Comparison of ENCODE assay signal across 22 cellular contexts in genomic region chr9:18905883-18906649, GRCh38.
DNase-seq lines count a peak whose midpoint lies in the region; ATAC-seq and TF ChIP-seq lines count a peak whose summit lies in the region.
"Had no signal": no experiment of that assay in that cellular context is flagged by ENCODE, and none has a peak within 500 bp of the region (broad histone marks: within the 10 kb centered on the region; RNA-seq: fewer than 3 reads in every experiment).

No MANE protein-coding gene starts in this region.

- H3K9ac ChIP-seq in IMR-90 (ENCODE audit: low read depth, low read length) (no peak overlapping the region), neural progenitor cell (no peak overlapping the region)

- H3K9me1 ChIP-seq in IMR-90 (ENCODE audit: insufficient read depth, low read length), result peaks cover 12% of the 10 kb centered on the region

- H2AFZ ChIP-seq in ACC112 (ENCODE audit: low read length, unreplicated experiment), result no peak overlapping the region
- no peak overlapping the region for H2AFZ ChIP-seq in IMR-90 (replicated peaks; ENCODE audit: low read length, poor library complexity)
- H2AFZ ChIP-seq in neural progenitor cell (replicated peaks), result no peak overlapping the region

- H3K4me3 Mint-ChIP-seq in neural progenitor cell, result no peak overlapping the region
- H3K4me3 Mint-ChIP-seq: activated CD8-positive, alpha-beta T cell treated with anti-CD3 and anti-CD28 coated beads, Interleukin-2, amount 10 ng/mL, durations not matched to agents 7 days and 5 days; activated naive CD4-positive, alpha-beta T cell treated with anti-CD3 and anti-CD28 coated beads, Interleukin-2, amount 10 ng/mL, durations not matched to agents 7 days and 5 days; activated T-cell treated with anti-CD3 and anti-CD28 coated beads, Interleukin-2, amount 50 U/mL, for 4 hours; neural crest cell had no signal

- dilution Hi-C loops in IMR-90 (cut with HindIII; ENCODE audit: low sequenced_read_pairs, unreplicated experiment), result no loop called here

- DNase-seq in IMR-90 (peak; percentile 10), astrocyte of the spinal cord (ENCODE audit: low read depth, low spot score) (peak; percentile 73), neural progenitor cell (ENCODE audit: low spot score) (no peak), ACHN (no peak), NCI-H187 treated with DMSO at 0.1 percent for 48 hours (lab: John Stamatoyannopoulos, UW) (no peak), NCI-H1417 (lab: John Stamatoyannopoulos, UW) (no peak)
- DNase-seq: activated CD4-positive, CD25-positive, alpha-beta regulatory T cell treated with anti-CD3 and anti-CD28 coated beads, Interleukin-2, amount 50 U/mL, for 72 hours; activated CD8-positive, alpha-beta T cell treated with anti-CD3 and anti-CD28 coated beads, Interleukin-2, amount 10 ng/mL, durations not matched to agents 7 days and 5 days; activated naive CD4-positive, alpha-beta T cell treated with anti-CD3 and anti-CD28 coated beads, Interleukin-2, amount 10 ng/mL, durations not matched to agents 7 days and 5 days; activated T-cell treated with anti-CD3 and anti-CD28 coated beads, Interleukin-2, amount 50 U/mL, for 4 hours; cerebellar nuclear complex; effector CD8-positive, alpha-beta T cell; esophagus squamous epithelium; glutamatergic neuron; left lung; NCI-H2029 treated with DMSO at 0.1 percent for 48 hours; upper lobe of right lung had no signal

- H3F3A ChIP-seq in neural progenitor cell (ENCODE audit: low read depth), result peaks cover 8% of the 10 kb centered on the region

- peaks cover 27% of the 10 kb centered on the region for H3K4me1 Mint-ChIP-seq in neural progenitor cell
- H3K4me1 Mint-ChIP-seq: activated naive CD4-positive, alpha-beta T cell treated with anti-CD3 and anti-CD28 coated beads, Interleukin-2, amount 10 ng/mL, durations not matched to agents 7 days and 5 days had no signal

- H2AK5ac ChIP-seq in IMR-90 (ENCODE audit: low read depth, low read length), result no peak overlapping the region; the same call in 1 of the 2 replicates

- peak overlapping the region; percentile 65 for H3K27ac Mint-ChIP-seq in neural progenitor cell
- H3K27ac Mint-ChIP-seq: activated CD8-positive, alpha-beta T cell treated with anti-CD3 and anti-CD28 coated beads, Interleukin-2, amount 10 ng/mL, durations not matched to agents 7 days and 5 days; activated naive CD4-positive, alpha-beta T cell treated with anti-CD3 and anti-CD28 coated beads, Interleukin-2, amount 10 ng/mL, durations not matched to agents 7 days and 5 days had no signal

- WGBS in IMR-90 (ENCODE audit: extremely low coverage in 2 of 2, insufficient read length in 1 of 2), 2 experiments, result 80% methylated on average over 1 of the region's 9 CpGs; no CpG with 5 or more reads in 1 of the 2 experiments

- TF ChIP-seq POLR2A in IMR-90 (IDR thresholded peaks at IDR 0.05; ENCODE audit: low read depth, low read length), result no peak

- H3K27me3 Mint-ChIP-seq in neural progenitor cell (ENCODE audit: insufficient read depth, low read depth), result peaks cover 6% of the 10 kb centered on the region

- H3K23ac ChIP-seq in IMR-90 (ENCODE audit: low read depth, low read length), result no peak overlapping the region

- no peak overlapping the region for H4K5ac ChIP-seq in IMR-90 (ENCODE audit: low read depth, low read length)

- no peak overlapping the region for H2BK20ac ChIP-seq in IMR-90 (ENCODE audit: low read depth, low read length)

- H3K14ac ChIP-seq in IMR-90 (replicated peaks; ENCODE audit: low read depth, low read length), result no peak overlapping the region

- H3K4me1 ChIP-seq in ACC112 (ENCODE audit: control insufficient read depth, insufficient read depth, low read length, unreplicated experiment), result peaks cover 31% of the 10 kb centered on the region
- H3K4me1 ChIP-seq in IMR-90 (ENCODE audit: control insufficient read depth, insufficient read depth, low read length), result peaks cover 16% of the 10 kb centered on the region
- H3K4me1 ChIP-seq in neural progenitor cell, result peaks cover 21% of the 10 kb centered on the region
- H3K4me1 ChIP-seq: left lung, upper lobe of right lung had no signal

- H3K27ac ChIP-seq in ACC112 (ENCODE audit: low read depth, low read length), result peak overlapping the region; percentile 59
- no peak overlapping the region for H3K27ac ChIP-seq in IMR-90 (ENCODE audit: insufficient read depth, low read length)
- H3K27ac ChIP-seq in neural progenitor cell, result no peak overlapping the region
- H3K27ac ChIP-seq: C4-2B, esophagus squamous epithelium, left lung, upper lobe of right lung had no signal

- no peak for ATAC-seq in IMR-90 (ENCODE audit: low read depth)
- ATAC-seq in GM21825 (IDR thresholded peaks at IDR 0.05; ENCODE audit: unreplicated experiment), result no peak
- ATAC-seq: activated CD8-positive, alpha-beta T cell treated with anti-CD3 and anti-CD28 coated beads, Interleukin-2, amount 10 ng/mL, durations not matched to agents 7 days and 5 days; activated T-cell treated with anti-CD3 and anti-CD28 coated beads, Interleukin-2, amount 50 U/mL, for 4 hours; K562; upper lobe of right lung had no signal

- H2BK120ac ChIP-seq in IMR-90 (ENCODE audit: low read depth, low read length), result no peak overlapping the region; the same call in 1 of the 2 replicates

- H3K9me3 Mint-ChIP-seq in neural progenitor cell, result peaks cover 12% of the 10 kb centered on the region

- no peak overlapping the region for H2AK9ac ChIP-seq in IMR-90 (replicated peaks; ENCODE audit: low read depth, low read length, poor library complexity)

- H3K9me3 ChIP-seq in IMR-90 (ENCODE audit: control insufficient read depth, insufficient read depth, low read length) (no peaks in the 10 kb centered on the region), neural progenitor cell (ENCODE audit: low read depth) (peaks cover 3% of the 10 kb centered on the region)
- H3K9me3 ChIP-seq: upper lobe of right lung had no signal

- POLR2A ChIA-PET in IMR-90 (lab: Charles Lee; ENCODE audit: unreplicated experiment), result no interaction called here

- no peak overlapping the region for H3K56ac ChIP-seq in IMR-90 (ENCODE audit: extremely low read depth, insufficient read depth, low read length)

- no peak for TF ChIP-seq RAD21 in IMR-90 (IDR thresholded peaks at IDR 0.05; ENCODE audit: low read length)

- CTCF ChIA-PET in IMR-90 (lab: Yijun Ruan, JAX), result no interaction called here

- H3K4me2 ChIP-seq in IMR-90 (ENCODE audit: low read depth, low read length), result no peak overlapping the region
- no peak overlapping the region for H3K4me2 ChIP-seq in neural progenitor cell

- no peaks in the 10 kb centered on the region for H3K79me2 ChIP-seq in ACC112 (ENCODE audit: control insufficient read depth, insufficient read depth, low read length, unreplicated experiment)
- no peaks in the 10 kb centered on the region for H3K79me2 ChIP-seq in neural progenitor cell (ENCODE audit: low read depth)

- no peaks in the 10 kb centered on the region for H4K20me1 ChIP-seq in IMR-90 (ENCODE audit: insufficient read depth, low read length)
- H4K20me1 ChIP-seq in neural progenitor cell (ENCODE audit: low read depth), result no peaks in the 10 kb centered on the region

- H4K91ac ChIP-seq in IMR-90 (ENCODE audit: insufficient read depth, low read depth, low read length), result no peak overlapping the region

- TF ChIP-seq CTCF in IMR-90 (conservative IDR thresholded peaks at IDR 0.05; ENCODE audit: low read depth, low read length), result no peak
- no peak for TF ChIP-seq CTCF in astrocyte of the spinal cord (IDR thresholded peaks at IDR 0.05; ENCODE audit: low read depth, low read length)
- no peak for TF ChIP-seq CTCF in neural progenitor cell (IDR thresholded peaks at IDR 0.05)

- H3K4me3 ChIP-seq in ACC112 (ENCODE audit: low read depth, low read length) (peak overlapping the region; percentile 46; the same call in 1 of the 2 replicates), IMR-90 (ENCODE audit: insufficient read depth, low read depth, low read length) (no peak overlapping the region), astrocyte of the spinal cord (ENCODE audit: low read depth, low read length) (no peak overlapping the region), neural progenitor cell (no peak overlapping the region)
- H3K4me3 ChIP-seq: esophagus squamous epithelium, K562, left lung, upper lobe of right lung had no signal

- no peak overlapping the region for H4K8ac ChIP-seq in IMR-90 (ENCODE audit: low read depth in 2 of 2, low read length in 2 of 2)

- BruUV-seq in IMR-90 (replicated peaks; lab: Mats Ljungman, UMichigan), result no TSS peak

- H3K27me3 ChIP-seq in ACC112 (ENCODE audit: insufficient read depth, low read length), result no peaks in the 10 kb centered on the region
- H3K27me3 ChIP-seq in IMR-90 (ENCODE audit: control insufficient read depth, insufficient read depth, low read length), result no peaks in the 10 kb centered on the region
- no peaks in the 10 kb centered on the region for H3K27me3 ChIP-seq in neural progenitor cell
- H3K27me3 ChIP-seq: esophagus squamous epithelium, left lung, upper lobe of right lung had no signal

- H3K18ac ChIP-seq in IMR-90 (ENCODE audit: low read depth, low read length), result no peak overlapping the region

- H2BK15ac ChIP-seq in IMR-90 (ENCODE audit: low read depth, low read length), result 0 out of 3 replicates have a peak overlapping the region, but pooled peaks have one; percentile 11

- in situ Hi-C loops in IMR-90 (cut with MboI; ENCODE audit: low sequenced_read_pairs) (no loop called here), astrocyte of the spinal cord (cut with HindIII; ENCODE audit: low sequenced_read_pairs) (no loop called here), ACHN (cut with HindIII; ENCODE audit: low pct_ligation_motif_present, low pct_unique_long_range_greater_than_20kb, low sequenced_read_pairs) (no loop called here)

- peak overlapping the region; percentile 17; the same call in 1 of the 2 replicates for H3K4ac ChIP-seq in IMR-90 (ENCODE audit: low read depth, low read length)

- H2BK5ac ChIP-seq in IMR-90 (ENCODE audit: low read depth, low read length, poor library complexity, severe bottlenecking), result no peak overlapping the region

- H3K36me3 ChIP-seq in ACC112 (ENCODE audit: insufficient read depth, low read length) (peaks cover 13% of the 10 kb centered on the region; the same call in 1 of the 2 replicates), IMR-90 (ENCODE audit: control insufficient read depth, insufficient read depth, low read length) (no peaks in the 10 kb centered on the region), neural progenitor cell (no peaks in the 10 kb centered on the region)
- H3K36me3 ChIP-seq: esophagus squamous epithelium, left lung, upper lobe of right lung had no signal

- intact Hi-C loops in IMR-90 (cut with micrococcal nuclease), result no loop called here

- H3K36me3 Mint-ChIP-seq in neural progenitor cell, result no peaks in the 10 kb centered on the region
- H3K36me3 Mint-ChIP-seq: activated naive CD4-positive, alpha-beta T cell treated with anti-CD3 and anti-CD28 coated beads, Interleukin-2, amount 10 ng/mL, durations not matched to agents 7 days and 5 days had no signal

- no peaks in the 10 kb centered on the region for H3K79me1 ChIP-seq in IMR-90 (ENCODE audit: low read depth in 1 of 2, low read length in 2 of 2)

TF ChIP-seq in IMR-90, 13 proteins besides CTCF, POLR2A, EP300 and RAD21 (continues in another document):
- TF ChIP-seq SMC3 (IDR thresholded peaks at IDR 0.05; ENCODE audit: low read depth, low read length), result no peak
- TF ChIP-seq BHLHE40 (IDR thresholded peaks at IDR 0.05; ENCODE audit: low read depth, low read length), result no peak

Comparison
In these comparisons a context has a peak if more than half of its experiments do, and no peak if none do; other contexts are left out.
1. DNase-seq: peak in IMR-90 (single experiment) and astrocyte of the spinal cord (single experiment); none in neural progenitor cell (single experiment), ACHN (single experiment), NCI-H187 treated with DMSO at 0.1 percent for 48 hours (single experiment) and NCI-H1417 (0 of 3).